ENCODE assay signal across 8 cellular contexts in genomic region chr2:152716805-152717241, GRCh38. TPM values are rescaled to one million over a fixed set of nuclear protein-coding genes. Genes with fewer than 3 reads are reported as not detected.
DNase-seq lines count a peak whose midpoint lies in the region; ATAC-seq and TF ChIP-seq lines count a peak whose summit lies in the region.

No MANE protein-coding gene starts in this region.

- WGBS in urinary bladder: 0% methylated on average over 15 of the region's 15 CpGs

- H3K9me3 Mint-ChIP-seq in activated CD4-positive, alpha-beta T cell treated with anti-CD3 and anti-CD28 coated beads for 36 hours (ENCODE audit: low read depth): no peaks in the 10 kb centered on the region
- H3K9me3 Mint-ChIP-seq in natural killer cell: no peaks in the 10 kb centered on the region

- ATAC-seq in activated CD4-positive, alpha-beta T cell treated with anti-CD3 and anti-CD28 coated beads for 36 hours: no peak
- ATAC-seq in natural killer cell: peak in 1 of 3 donors; percentile 3

- H3K36me3 ChIP-seq in urinary bladder (ENCODE audit: insufficient read depth): peaks cover 3% of the 10 kb centered on the region

- DNase-seq in activated CD4-positive, alpha-beta T cell treated with anti-CD3 and anti-CD28 coated beads for 36 hours: peak; percentile 59
- no peak for DNase-seq in activated CD4-positive, alpha-beta T cell treated with anti-CD3 and anti-CD28 coated beads for 1 hour
- peak; percentile 50 for DNase-seq in Jurkat, Clone E6-1 (ENCODE audit: low read depth, low spot score)
- peak; percentile 2 for DNase-seq in T-helper 22 cell (ENCODE audit: low read depth)
- peak; percentile 37 for DNase-seq in effector CD8-positive, alpha-beta T cell (lab: John Stamatoyannopoulos, UW)
- DNase-seq in natural killer cell: no peak
- no peak for DNase-seq in cerebellar cortex (ENCODE audit: low spot score)

- H3K4me1 ChIP-seq in urinary bladder (ENCODE audit: insufficient read depth): peaks cover 2% of the 10 kb centered on the region

- intact Hi-C loops in activated CD4-positive, alpha-beta T cell treated with anti-CD3 and anti-CD28 coated beads for 36 hours (cut with DNase I, micrococcal nuclease): loop anchor here (1.0 to 5.0 kb wide), 6 partner anchors 23 to 1430 kb away; partner anchors contain the start of genes NMI (in 2 of the 2) and FMNL2 (in 1 of the 2)
- intact Hi-C loops in natural killer cell (cut with micrococcal nuclease): loop anchor here (1.0 to 5.0 kb wide), 3 partner anchors 23 to 890 kb away; partner anchors contain the start of genes ARL5A and STAM2

- no peak for TF ChIP-seq CTCF in natural killer cell (IDR thresholded peaks at IDR 0.05)

- H3K27ac ChIP-seq in urinary bladder (ENCODE audit: low read depth): peak overlapping the region; percentile 19

- peaks cover 44% of the 10 kb centered on the region for H3K36me3 Mint-ChIP-seq in activated CD4-positive, alpha-beta T cell treated with anti-CD3 and anti-CD28 coated beads for 36 hours (ENCODE audit: low read depth)
- H3K36me3 Mint-ChIP-seq in natural killer cell: peaks cover 6% of the 10 kb centered on the region

- H3K4me3 ChIP-seq in Jurkat, Clone E6-1 (ENCODE audit: low read length): peak overlapping the region; percentile 90
- H3K4me3 ChIP-seq in urinary bladder (ENCODE audit: low read depth, low read length): peak overlapping the region; percentile 70

- CTCF ChIA-PET in activated CD4-positive, alpha-beta T cell treated with anti-CD3 and anti-CD28 coated beads for 36 hours (lab: Charles Lee): interaction anchor here (0.6 to 3.5 kb wide), 10 partner anchors 10 to 87 kb away, joined by 3 to 24 read pairs (median 3); no protein-coding TSS in a partner anchor

- no peaks in the 10 kb centered on the region for H3K27me3 Mint-ChIP-seq in activated CD4-positive, alpha-beta T cell treated with anti-CD3 and anti-CD28 coated beads for 36 hours
- H3K27me3 Mint-ChIP-seq in natural killer cell (ENCODE audit: low read depth in 2 of 2): peaks cover 0 to 2% of the 10 kb centered on the region in 2 donors

- POLR2A ChIA-PET in activated CD4-positive, alpha-beta T cell treated with anti-CD3 and anti-CD28 coated beads for 36 hours (lab: Charles Lee): interaction anchor here (0.9 to 2.2 kb wide), 3 partner anchors 10 to 71 kb away, joined by 3 to 19 read pairs (median 4); no protein-coding TSS in a partner anchor

- peak overlapping the region; percentile 99 for H3K4me3 Mint-ChIP-seq in activated CD4-positive, alpha-beta T cell treated with anti-CD3 and anti-CD28 coated beads for 36 hours
- H3K4me3 Mint-ChIP-seq in natural killer cell: peak overlapping the region; percentile 94

- peak overlapping the region; percentile 99 for H3K27ac Mint-ChIP-seq in activated CD4-positive, alpha-beta T cell treated with anti-CD3 and anti-CD28 coated beads for 36 hours
- peak overlapping the region; percentile 96 to 98 for H3K27ac Mint-ChIP-seq in natural killer cell

- peaks cover 61% of the 10 kb centered on the region for H3K4me1 Mint-ChIP-seq in activated CD4-positive, alpha-beta T cell treated with anti-CD3 and anti-CD28 coated beads for 36 hours
- peaks cover 62 to 66% of the 10 kb centered on the region in 2 donors for H3K4me1 Mint-ChIP-seq in natural killer cell

RNA-seq across cellular contexts. Expression of gene PRPF40A, which starts 0.4 kb away (rescaled TPM):
- total RNA-seq in activated CD4-positive, alpha-beta T cell treated with anti-CD3 and anti-CD28 coated beads for 36 hours: 100 to 1,000 TPM; 145 to 152 TPM
- 66.6 TPM for polyA plus RNA-seq in Jurkat, Clone E6-1 (2012; ENCODE audit: insufficient read depth, insufficient read length)
- total RNA-seq in natural killer cell: 100 to 1,000 TPM; 120 to 137 (median 130) TPM
- total RNA-seq in urinary bladder: 164 TPM
- 34.3 TPM for polyA plus RNA-seq in urinary bladder

RNA-seq across cellular contexts. Expression of gene ARL6IP6, which starts 1.6 kb away (rescaled TPM):
- 10 to 100 TPM; 21.8 to 36.8 TPM for total RNA-seq in activated CD4-positive, alpha-beta T cell treated with anti-CD3 and anti-CD28 coated beads for 36 hours
- 80.0 TPM for polyA plus RNA-seq in Jurkat, Clone E6-1 (2012; ENCODE audit: insufficient read depth, insufficient read length)
- total RNA-seq in natural killer cell (10 to 100 TPM in 2 of 3 donors, 1 to 10 TPM in 1; 10.0 to 15.0 (median 11.4) TPM), urinary bladder (30.2 TPM)
- polyA plus RNA-seq in urinary bladder: 10.9 TPM

Comparison
In these comparisons a context has a peak if more than half of its experiments do, and no peak if none do; other contexts are left out.
1. DNase-seq: peak in activated CD4-positive, alpha-beta T cell treated with anti-CD3 and anti-CD28 coated beads for 36 hours (single experiment), Jurkat, Clone E6-1 (single experiment), T-helper 22 cell (single experiment) and effector CD8-positive, alpha-beta T cell (single experiment); none in activated CD4-positive, alpha-beta T cell treated with anti-CD3 and anti-CD28 coated beads for 1 hour (single experiment), natural killer cell (single experiment) and cerebellar cortex (single experiment).